ENCODE assay signal across 9 cellular contexts in the genomic region with DNA sequence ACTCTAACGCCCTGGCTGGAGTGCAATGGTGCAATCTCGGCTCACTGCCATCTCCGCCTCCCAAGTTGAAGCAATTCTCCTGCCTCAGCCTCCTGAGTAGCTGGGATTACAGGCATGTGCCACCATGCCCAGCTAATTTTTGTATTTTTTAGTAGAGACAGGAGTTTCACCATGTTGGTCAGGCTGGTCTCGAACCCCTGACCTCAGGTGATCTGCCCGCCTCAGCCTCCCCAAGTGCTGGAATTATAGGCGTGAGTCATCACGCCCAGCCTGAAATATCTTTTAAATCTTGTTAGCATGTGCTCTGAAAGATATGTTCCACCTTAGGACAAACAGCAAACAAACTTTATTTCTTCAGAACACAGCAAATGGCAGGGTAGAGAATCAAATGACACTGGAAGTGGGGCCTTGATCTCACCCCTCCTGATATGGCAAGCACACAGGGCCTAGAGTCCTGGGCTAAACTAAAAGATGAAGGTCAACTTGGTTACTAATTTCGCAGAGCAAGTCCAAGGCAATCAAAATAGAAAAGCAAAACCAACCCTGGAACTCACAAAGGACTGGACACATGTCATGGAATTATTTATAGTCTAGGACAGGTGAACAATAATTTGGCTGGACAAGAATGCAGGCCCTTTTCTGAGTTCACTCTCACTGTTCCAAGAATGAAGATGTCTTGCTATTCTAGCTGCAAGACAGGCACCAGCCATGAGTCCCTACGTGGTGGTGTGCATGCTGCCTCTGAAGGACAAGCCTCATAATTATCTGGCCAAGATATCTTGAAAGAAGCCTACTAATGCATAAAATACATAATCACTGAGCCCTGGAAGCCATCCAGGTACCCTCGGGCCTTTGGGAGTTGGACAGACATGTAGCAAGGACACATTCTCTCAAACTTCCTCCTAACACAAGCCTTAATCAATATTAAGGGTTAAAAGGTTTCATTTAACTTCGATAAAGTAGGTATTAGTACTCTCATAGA. TPM values are rescaled to one million over a fixed set of nuclear protein-coding genes. Genes with fewer than 3 reads are reported as not detected.
DNase-seq lines count a peak whose midpoint lies in the region; ATAC-seq, FAIRE-seq and TF ChIP-seq lines count a peak whose summit lies in the region.
"Had no signal": no experiment of that assay in that cellular context is flagged by ENCODE, and none has a peak within 500 bp of the region (broad histone marks: within the 10 kb centered on the region; RNA-seq: fewer than 3 reads in every experiment).

No MANE protein-coding gene starts in this region.

- peak overlapping the region; percentile 59 for H3K27ac Mint-ChIP-seq in Calu3 (ENCODE audit: unreplicated experiment)
- peak overlapping the region; percentile 93 to 96 for H3K27ac Mint-ChIP-seq in effector memory CD8-positive, alpha-beta T cell

- H3K27me3 Mint-ChIP-seq in Calu3 (ENCODE audit: unreplicated experiment) = no peaks in the 10 kb centered on the region
- no peaks in the 10 kb centered on the region for H3K27me3 Mint-ChIP-seq in effector memory CD8-positive, alpha-beta T cell

- 44 to 48% methylated on average over 11 of the region's 11 CpGs for WGBS in pancreas, 2 donors

- peaks cover 22 to 76% (median 55%) of the 10 kb centered on the region in 3 donors for H3K4me1 ChIP-seq in pancreas

- DNase-seq in Calu3 (peak; percentile 78), OCI-M1 (lab: John Stamatoyannopoulos, UW) (peak; percentile 42), pancreas (no peak), T-helper 9 cell (no peak)
- DNase-seq in effector memory CD8-positive, alpha-beta T cell = no peak
- no peak for DNase-seq in effector CD8-positive, alpha-beta T cell (lab: John Stamatoyannopoulos, UW)
- DNase-seq: NCI-H1694 treated with DMSO at 0.1 percent for 48 hours had no signal

- no TSS peak for BruUV-seq in Calu3 (replicated peaks; lab: Mats Ljungman, UMichigan)

- no peaks in the 10 kb centered on the region for H3K9me3 ChIP-seq in pancreas

- H3K4me1 Mint-ChIP-seq in Calu3 (ENCODE audit: low read depth, unreplicated experiment) = peaks cover 97% of the 10 kb centered on the region
- H3K4me1 Mint-ChIP-seq in effector memory CD8-positive, alpha-beta T cell (ENCODE audit: low read depth in 2 of 2) = peaks cover 65 to 86% of the 10 kb centered on the region in 2 donors

- H3K27ac ChIP-seq in pancreas = peak overlapping the region; percentile 13 to 76 (median 57)

- peak overlapping the region; percentile 2 for H3K4me3 Mint-ChIP-seq in Calu3 (ENCODE audit: low read depth, unreplicated experiment)
- peak overlapping the region; percentile 66 to 74 for H3K4me3 Mint-ChIP-seq in effector memory CD8-positive, alpha-beta T cell

- H3K36me3 ChIP-seq in pancreas = no peaks in the 10 kb centered on the region

- H3K9me3 Mint-ChIP-seq in Calu3 (ENCODE audit: low read depth, unreplicated experiment) = no peaks in the 10 kb centered on the region
- H3K9me3 Mint-ChIP-seq in effector memory CD8-positive, alpha-beta T cell = no peaks in the 10 kb centered on the region

- H3K36me3 Mint-ChIP-seq in Calu3 (ENCODE audit: insufficient read depth, unreplicated experiment) = peaks cover 51% of the 10 kb centered on the region
- peaks cover 6% of the 10 kb centered on the region for H3K36me3 Mint-ChIP-seq in effector memory CD8-positive, alpha-beta T cell (ENCODE audit: insufficient read depth)

- ATAC-seq in effector memory CD8-positive, alpha-beta T cell (replicated peaks) = no peak
- ATAC-seq in pancreas (peak; percentile 7 to 52 (median 26)), HG03097 (IDR thresholded peaks at IDR 0.05; ENCODE audit: low FRiP score, unreplicated experiment) (no peak), HG02642 (IDR thresholded peaks at IDR 0.05; ENCODE audit: poor library complexity, unreplicated experiment) (no peak)

- CTCF ChIA-PET in Calu3 (lab: Charles Lee) = interaction anchor here (0.7 to 2.9 kb wide), 14 partner anchors 9 to 168 kb away, joined by 3 to 23 read pairs (median 4); a partner anchor contains a TSS

- intact Hi-C loops in Calu3 (cut with micrococcal nuclease; ENCODE audit: unreplicated experiment) (loop anchor here (1.0 to 5.0 kb wide), 5 partner anchors 13 to 66 kb away; a partner anchor contains a TSS), pancreas (cut with DNase I) (no loop called here)

- TF ChIP-seq CTCF in Calu3 (IDR thresholded peaks at IDR 0.05; ENCODE audit: unreplicated experiment) (no peak), pancreas (IDR thresholded peaks at IDR 0.05) (no peak)

- no peak for FAIRE-seq in pancreas (lab: Jason Lieb, UNC)

- H3K4me3 ChIP-seq in pancreas = no peak overlapping the region

- H3K27me3 ChIP-seq in pancreas = no peaks in the 10 kb centered on the region

RNA-seq across cellular contexts. Expression of a gene that starts 35.6 kb away (rescaled TPM):
- total RNA-seq in Calu3 (2022) = 117 and 131 TPM in 2 replicates
- total RNA-seq in pancreas = 10 to 100 TPM in 3 of 6 donors, 1 to 10 TPM in 3; 7.4 to 28.2 (median 9.6) TPM
- polyA plus RNA-seq in pancreas = 1 to 10 TPM; 5.1 to 7.7 TPM

Comparison
In these comparisons a context has a peak if more than half of its experiments do, and no peak if none do; other contexts are left out.
1. DNase-seq: peak in Calu3 (single experiment) and OCI-M1 (single experiment); none in effector memory CD8-positive, alpha-beta T cell (0 of 3), pancreas (0 of 6), effector CD8-positive, alpha-beta T cell (single experiment) and T-helper 9 cell (single experiment).
2. ATAC-seq: peak in pancreas (4 of 4); none in effector memory CD8-positive, alpha-beta T cell (single experiment), HG03097 (single experiment) and HG02642 (single experiment).